11 cellular contexts compared by ENCODE assay signal in the genomic region with DNA sequence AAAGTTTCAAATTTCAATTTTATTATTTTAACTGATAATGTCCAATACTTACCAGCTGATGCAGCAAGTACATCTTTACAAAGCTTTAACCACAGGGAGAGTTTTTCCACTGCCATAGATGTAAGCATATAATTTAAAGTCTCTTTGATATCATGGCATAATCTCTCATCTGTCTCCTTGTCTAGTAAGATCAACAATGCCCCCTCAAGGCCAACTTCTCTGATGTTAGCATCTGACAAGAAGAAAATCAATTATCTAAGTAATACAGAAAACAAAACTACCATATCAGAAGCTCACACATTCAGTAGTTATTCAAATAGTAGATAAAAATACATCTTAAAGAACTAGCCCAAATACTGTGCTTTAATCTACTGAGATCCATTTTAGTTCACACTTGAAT.
A peak's percentile ranks its signal among the peaks of the same experiment; 100 is the strongest.
DNase-seq lines count a peak whose midpoint lies in the region; ATAC-seq and TF ChIP-seq lines count a peak whose summit lies in the region.
"Had no signal": no experiment of that assay in that cellular context is flagged by ENCODE, and none has a peak within 500 bp of the region (broad histone marks: within the 10 kb centered on the region; RNA-seq: fewer than 3 reads in every experiment).

No MANE protein-coding gene starts in this region.

- DNase-seq in EH (ENCODE audit: low read depth): peak; percentile 43
- peak; percentile 17 for DNase-seq in astrocyte of the hippocampus (ENCODE audit: low read depth, low spot score)
- DNase-seq in lung microvascular endothelial cell (ENCODE audit: low read depth in 2 of 2): peak; percentile 7 to 71
- DNase-seq in left lung: no peak
- DNase-seq: body of pancreas; stimulated activated CD4-positive, alpha-beta T cell treated with anti-CD3 and anti-CD28 coated beads, Interleukin-4, amount 100 ng/mL, for 24 hours had no signal

- H3K9me3 ChIP-seq in left lung: peaks cover 0 to 17% of the 10 kb centered on the region in 2 donors

- ATAC-seq in HG03460 (IDR thresholded peaks at IDR 0.05; ENCODE audit: unreplicated experiment) (no peak), HG02678 (IDR thresholded peaks at IDR 0.05; ENCODE audit: unreplicated experiment) (no peak), left lung (no peak)
- ATAC-seq: body of pancreas had no signal

- TF ChIP-seq CTCF in LNCAP (IDR thresholded peaks at IDR 0.05): peak; percentile 19; the same call in 1 of the 2 replicates
- no peak for TF ChIP-seq CTCF in left lung (IDR thresholded peaks at IDR 0.05)

- no peaks in the 10 kb centered on the region for H3K27me3 ChIP-seq in left lung
- H3K27me3 ChIP-seq: body of pancreas, SJCRH30 had no signal

- no peaks in the 10 kb centered on the region for H3K4me1 ChIP-seq in left lung
- H3K4me1 ChIP-seq: SJCRH30 had no signal

- H3K4me3 ChIP-seq in left lung: no peak overlapping the region
- H3K4me3 ChIP-seq: body of pancreas, SJCRH30, thoracic aorta had no signal

- intact Hi-C loops in left lung (cut with DNase I): no loop called here

- no peak overlapping the region for H3K27ac ChIP-seq in left lung
- H3K27ac ChIP-seq: body of pancreas, SJCRH30, thoracic aorta had no signal

- peaks cover 0 to 50% of the 10 kb centered on the region in 2 donors for H3K36me3 ChIP-seq in left lung
- H3K36me3 ChIP-seq: SJCRH30 had no signal

Comparison
In these comparisons a context has a peak if more than half of its experiments do, and no peak if none do; other contexts are left out.
1. DNase-seq: peak in EH (single experiment), astrocyte of the hippocampus (single experiment) and lung microvascular endothelial cell (2 of 2); none in left lung (0 of 2).